1 cellular context compared by ENCODE assay signal in the genomic region with DNA sequence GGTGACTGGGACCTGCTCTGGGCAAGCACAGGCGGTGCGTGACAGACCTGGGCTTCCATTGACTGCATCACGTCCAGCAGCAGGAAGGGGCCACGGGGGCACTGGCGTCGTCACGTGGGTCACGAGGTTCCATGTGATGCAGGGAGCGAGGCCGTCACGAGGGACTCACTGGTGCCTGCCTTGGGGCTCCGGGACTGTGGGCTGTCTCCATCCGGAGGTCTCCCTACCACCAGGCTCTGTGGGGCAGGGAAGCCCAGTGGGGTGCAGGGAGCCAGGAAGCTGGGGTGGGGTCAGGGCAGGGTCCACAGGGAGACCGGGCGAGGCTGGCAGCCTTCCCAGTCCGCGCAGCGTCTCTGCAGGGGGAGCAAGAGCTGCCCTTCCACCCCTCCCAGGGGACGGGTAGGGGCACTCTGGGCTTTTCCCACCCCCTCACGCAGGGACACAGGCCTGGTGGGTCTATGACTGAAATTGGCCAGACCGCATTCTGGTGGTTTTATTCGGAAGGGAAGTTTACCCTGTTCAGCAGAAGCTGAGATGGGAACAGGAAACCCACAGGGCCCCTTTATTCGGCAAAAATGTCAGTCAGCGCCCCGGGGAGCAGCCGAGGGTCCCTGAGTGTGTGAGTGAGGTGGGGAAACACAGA.
TF ChIP-seq lines count a peak whose summit lies in the region.

No MANE protein-coding gene starts in this region.

TF ChIP-seq in K562, 482 proteins besides CTCF, POLR2A, EP300 and RAD21 (continues in another document):
- 0 out of 2 replicates have a peak, but pooled peaks have one; percentile 28 for TF ChIP-seq KLF6 (CRISPR knock-in tag; IDR thresholded peaks at IDR 0.05; ENCODE audit: borderline replicate concordance)
- no peak for TF ChIP-seq ZNF263 (CRISPR knock-in tag; IDR thresholded peaks at IDR 0.05; ENCODE audit: borderline replicate concordance)
- no peak for TF ChIP-seq NCOA6 (IDR thresholded peaks at IDR 0.05)
- no peak for TF ChIP-seq HDAC1 (IDR thresholded peaks at IDR 0.05)
- TF ChIP-seq, protein P1, sequence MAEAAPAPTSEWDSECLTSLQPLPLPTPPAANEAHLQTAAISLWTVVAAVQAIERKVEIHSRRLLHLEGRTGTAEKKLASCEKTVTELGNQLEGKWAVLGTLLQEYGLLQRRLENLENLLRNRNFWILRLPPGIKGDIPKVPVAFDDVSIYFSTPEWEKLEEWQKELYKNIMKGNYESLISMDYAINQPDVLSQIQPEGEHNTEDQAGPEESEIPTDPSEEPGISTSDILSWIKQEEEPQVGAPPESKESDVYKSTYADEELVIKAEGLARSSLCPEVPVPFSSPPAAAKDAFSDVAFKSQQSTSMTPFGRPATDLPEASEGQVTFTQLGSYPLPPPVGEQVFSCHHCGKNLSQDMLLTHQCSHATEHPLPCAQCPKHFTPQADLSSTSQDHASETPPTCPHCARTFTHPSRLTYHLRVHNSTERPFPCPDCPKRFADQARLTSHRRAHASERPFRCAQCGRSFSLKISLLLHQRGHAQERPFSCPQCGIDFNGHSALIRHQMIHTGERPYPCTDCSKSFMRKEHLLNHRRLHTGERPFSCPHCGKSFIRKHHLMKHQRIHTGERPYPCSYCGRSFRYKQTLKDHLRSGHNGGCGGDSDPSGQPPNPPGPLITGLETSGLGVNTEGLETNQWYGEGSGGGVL (CRISPR knock-in tag; IDR thresholded peaks at IDR 0.05) = no peak
- peak; percentile 64; the same call in 1 of the 2 replicates for TF ChIP-seq HIVEP1 (CRISPR knock-in tag; IDR thresholded peaks at IDR 0.05)
- TF ChIP-seq PHB2 (IDR thresholded peaks at IDR 0.05; ENCODE audit: low read depth) = no peak
- TF ChIP-seq EWSR1 (IDR thresholded peaks at IDR 0.05; ENCODE audit: borderline replicate concordance, low read depth, partially characterized antibody) = no peak
- no peak for TF ChIP-seq RCOR1 (IDR thresholded peaks at IDR 0.05; ENCODE audit: borderline replicate concordance in 1 of 2, low read depth in 2 of 2, low read length in 2 of 2)
- TF ChIP-seq, protein P2, sequence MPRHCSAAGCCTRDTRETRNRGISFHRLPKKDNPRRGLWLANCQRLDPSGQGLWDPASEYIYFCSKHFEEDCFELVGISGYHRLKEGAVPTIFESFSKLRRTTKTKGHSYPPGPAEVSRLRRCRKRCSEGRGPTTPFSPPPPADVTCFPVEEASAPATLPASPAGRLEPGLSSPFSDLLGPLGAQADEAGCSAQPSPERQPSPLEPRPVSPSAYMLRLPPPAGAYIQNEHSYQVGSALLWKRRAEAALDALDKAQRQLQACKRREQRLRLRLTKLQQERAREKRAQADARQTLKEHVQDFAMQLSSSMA (CRISPR knock-in tag; IDR thresholded peaks at IDR 0.05) = no peak
- TF ChIP-seq ZEB2 (IDR thresholded peaks at IDR 0.05) = no peak
- no peak for TF ChIP-seq CHCHD3 (CRISPR knock-in tag; IDR thresholded peaks at IDR 0.05)
- TF ChIP-seq, protein P3, sequence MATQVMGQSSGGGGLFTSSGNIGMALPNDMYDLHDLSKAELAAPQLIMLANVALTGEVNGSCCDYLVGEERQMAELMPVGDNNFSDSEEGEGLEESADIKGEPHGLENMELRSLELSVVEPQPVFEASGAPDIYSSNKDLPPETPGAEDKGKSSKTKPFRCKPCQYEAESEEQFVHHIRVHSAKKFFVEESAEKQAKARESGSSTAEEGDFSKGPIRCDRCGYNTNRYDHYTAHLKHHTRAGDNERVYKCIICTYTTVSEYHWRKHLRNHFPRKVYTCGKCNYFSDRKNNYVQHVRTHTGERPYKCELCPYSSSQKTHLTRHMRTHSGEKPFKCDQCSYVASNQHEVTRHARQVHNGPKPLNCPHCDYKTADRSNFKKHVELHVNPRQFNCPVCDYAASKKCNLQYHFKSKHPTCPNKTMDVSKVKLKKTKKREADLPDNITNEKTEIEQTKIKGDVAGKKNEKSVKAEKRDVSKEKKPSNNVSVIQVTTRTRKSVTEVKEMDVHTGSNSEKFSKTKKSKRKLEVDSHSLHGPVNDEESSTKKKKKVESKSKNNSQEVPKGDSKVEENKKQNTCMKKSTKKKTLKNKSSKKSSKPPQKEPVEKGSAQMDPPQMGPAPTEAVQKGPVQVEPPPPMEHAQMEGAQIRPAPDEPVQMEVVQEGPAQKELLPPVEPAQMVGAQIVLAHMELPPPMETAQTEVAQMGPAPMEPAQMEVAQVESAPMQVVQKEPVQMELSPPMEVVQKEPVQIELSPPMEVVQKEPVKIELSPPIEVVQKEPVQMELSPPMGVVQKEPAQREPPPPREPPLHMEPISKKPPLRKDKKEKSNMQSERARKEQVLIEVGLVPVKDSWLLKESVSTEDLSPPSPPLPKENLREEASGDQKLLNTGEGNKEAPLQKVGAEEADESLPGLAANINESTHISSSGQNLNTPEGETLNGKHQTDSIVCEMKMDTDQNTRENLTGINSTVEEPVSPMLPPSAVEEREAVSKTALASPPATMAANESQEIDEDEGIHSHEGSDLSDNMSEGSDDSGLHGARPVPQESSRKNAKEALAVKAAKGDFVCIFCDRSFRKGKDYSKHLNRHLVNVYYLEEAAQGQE (CRISPR knock-in tag; IDR thresholded peaks at IDR 0.05; ENCODE audit: low read depth) = peak; percentile 36; the same call in 1 of the 2 replicates
- TF ChIP-seq, protein P4, sequence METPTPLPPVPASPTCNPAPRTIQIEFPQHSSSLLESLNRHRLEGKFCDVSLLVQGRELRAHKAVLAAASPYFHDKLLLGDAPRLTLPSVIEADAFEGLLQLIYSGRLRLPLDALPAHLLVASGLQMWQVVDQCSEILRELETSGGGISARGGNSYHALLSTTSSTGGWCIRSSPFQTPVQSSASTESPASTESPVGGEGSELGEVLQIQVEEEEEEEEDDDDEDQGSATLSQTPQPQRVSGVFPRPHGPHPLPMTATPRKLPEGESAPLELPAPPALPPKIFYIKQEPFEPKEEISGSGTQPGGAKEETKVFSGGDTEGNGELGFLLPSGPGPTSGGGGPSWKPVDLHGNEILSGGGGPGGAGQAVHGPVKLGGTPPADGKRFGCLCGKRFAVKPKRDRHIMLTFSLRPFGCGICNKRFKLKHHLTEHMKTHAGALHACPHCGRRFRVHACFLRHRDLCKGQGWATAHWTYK (CRISPR knock-in tag; IDR thresholded peaks at IDR 0.05) = peak; percentile 78
- TF ChIP-seq, protein P5, sequence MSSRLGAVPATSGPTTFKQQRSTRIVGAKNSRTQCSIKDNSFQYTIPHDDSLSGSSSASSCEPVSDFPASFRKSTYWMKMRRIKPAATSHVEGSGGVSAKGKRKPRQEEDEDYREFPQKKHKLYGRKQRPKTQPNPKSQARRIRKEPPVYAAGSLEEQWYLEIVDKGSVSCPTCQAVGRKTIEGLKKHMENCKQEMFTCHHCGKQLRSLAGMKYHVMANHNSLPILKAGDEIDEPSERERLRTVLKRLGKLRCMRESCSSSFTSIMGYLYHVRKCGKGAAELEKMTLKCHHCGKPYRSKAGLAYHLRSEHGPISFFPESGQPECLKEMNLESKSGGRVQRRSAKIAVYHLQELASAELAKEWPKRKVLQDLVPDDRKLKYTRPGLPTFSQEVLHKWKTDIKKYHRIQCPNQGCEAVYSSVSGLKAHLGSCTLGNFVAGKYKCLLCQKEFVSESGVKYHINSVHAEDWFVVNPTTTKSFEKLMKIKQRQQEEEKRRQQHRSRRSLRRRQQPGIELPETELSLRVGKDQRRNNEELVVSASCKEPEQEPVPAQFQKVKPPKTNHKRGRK (tag; IDR thresholded peaks at IDR 0.05) = no peak
- no peak for TF ChIP-seq STAT5B (CRISPR knock-in tag; IDR thresholded peaks at IDR 0.05)
- no peak for TF ChIP-seq MTF1 (CRISPR knock-in tag; IDR thresholded peaks at IDR 0.05; ENCODE audit: borderline replicate concordance)
- no peak for TF ChIP-seq ZNF232 (CRISPR knock-in tag; IDR thresholded peaks at IDR 0.05)
- no peak for TF ChIP-seq TFAM (CRISPR knock-in tag; conservative IDR thresholded peaks at IDR 0.05)
- TF ChIP-seq CTBP1 (IDR thresholded peaks at IDR 0.05; ENCODE audit: borderline replicate concordance) = no peak
- TF ChIP-seq POU5F1 (IDR thresholded peaks at IDR 0.05; ENCODE audit: borderline replicate concordance, low read depth, low read length, partially characterized antibody) = no peak
- TF ChIP-seq PCBP2 (IDR thresholded peaks at IDR 0.05; ENCODE audit: low read depth, low read length, poor library complexity, severe bottlenecking) = no peak
- TF ChIP-seq ZNF589 (CRISPR knock-in tag; IDR thresholded peaks at IDR 0.05; ENCODE audit: low read depth) = no peak
- TF ChIP-seq ZNF551 (CRISPR knock-in tag; IDR thresholded peaks at IDR 0.05) = no peak
- TF ChIP-seq, protein P6, sequence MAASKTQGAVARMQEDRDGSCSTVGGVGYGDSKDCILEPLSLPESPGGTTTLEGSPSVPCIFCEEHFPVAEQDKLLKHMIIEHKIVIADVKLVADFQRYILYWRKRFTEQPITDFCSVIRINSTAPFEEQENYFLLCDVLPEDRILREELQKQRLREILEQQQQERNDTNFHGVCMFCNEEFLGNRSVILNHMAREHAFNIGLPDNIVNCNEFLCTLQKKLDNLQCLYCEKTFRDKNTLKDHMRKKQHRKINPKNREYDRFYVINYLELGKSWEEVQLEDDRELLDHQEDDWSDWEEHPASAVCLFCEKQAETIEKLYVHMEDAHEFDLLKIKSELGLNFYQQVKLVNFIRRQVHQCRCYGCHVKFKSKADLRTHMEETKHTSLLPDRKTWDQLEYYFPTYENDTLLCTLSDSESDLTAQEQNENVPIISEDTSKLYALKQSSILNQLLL (CRISPR knock-in tag; IDR thresholded peaks at IDR 0.05; ENCODE audit: borderline replicate concordance) = no peak
- TF ChIP-seq SIN3B (IDR thresholded peaks at IDR 0.05; ENCODE audit: low read depth) = no peak
- no peak for TF ChIP-seq JUN (IDR thresholded peaks at IDR 0.05; ENCODE audit: borderline replicate concordance, low read depth, low read length)
- no peak for TF ChIP-seq JUN (CRISPR knock-in tag; IDR thresholded peaks at IDR 0.05; ENCODE audit: borderline replicate concordance)
- TF ChIP-seq PHF20 (IDR thresholded peaks at IDR 0.05; ENCODE audit: partially characterized antibody) = no peak
- TF ChIP-seq JUND (IDR thresholded peaks at IDR 0.05; ENCODE audit: borderline replicate concordance, low read depth, low read length) = no peak
- TF ChIP-seq JUND (tag; IDR thresholded peaks at IDR 0.05; ENCODE audit: borderline replicate concordance, low read depth, low read length) = no peak
- TF ChIP-seq RFX1 (IDR thresholded peaks at IDR 0.05) = no peak
- TF ChIP-seq ZNF124 (CRISPR knock-in tag; IDR thresholded peaks at IDR 0.05) = no peak
- no peak for TF ChIP-seq SMC3 (conservative IDR thresholded peaks at IDR 0.05; ENCODE audit: insufficient read depth, low read depth, low read length)
- TF ChIP-seq BDP1 (IDR thresholded peaks at IDR 0.05; ENCODE audit: insufficient read depth, insufficient read length) = no peak
- TF ChIP-seq SNRNP70 (optimal IDR thresholded peaks at IDR 0.05; ENCODE audit: low read depth, low read length) = no peak
- no peak for TF ChIP-seq NBN (IDR thresholded peaks at IDR 0.05; ENCODE audit: low read depth)
- no peak for TF ChIP-seq BRCA1 (IDR thresholded peaks at IDR 0.05)
- no peak for TF ChIP-seq BRCA1 (CRISPR knock-in tag; IDR thresholded peaks at IDR 0.05)
- TF ChIP-seq ZNF41 (CRISPR knock-in tag; conservative IDR thresholded peaks at IDR 0.05) = no peak
- TF ChIP-seq, protein P7, sequence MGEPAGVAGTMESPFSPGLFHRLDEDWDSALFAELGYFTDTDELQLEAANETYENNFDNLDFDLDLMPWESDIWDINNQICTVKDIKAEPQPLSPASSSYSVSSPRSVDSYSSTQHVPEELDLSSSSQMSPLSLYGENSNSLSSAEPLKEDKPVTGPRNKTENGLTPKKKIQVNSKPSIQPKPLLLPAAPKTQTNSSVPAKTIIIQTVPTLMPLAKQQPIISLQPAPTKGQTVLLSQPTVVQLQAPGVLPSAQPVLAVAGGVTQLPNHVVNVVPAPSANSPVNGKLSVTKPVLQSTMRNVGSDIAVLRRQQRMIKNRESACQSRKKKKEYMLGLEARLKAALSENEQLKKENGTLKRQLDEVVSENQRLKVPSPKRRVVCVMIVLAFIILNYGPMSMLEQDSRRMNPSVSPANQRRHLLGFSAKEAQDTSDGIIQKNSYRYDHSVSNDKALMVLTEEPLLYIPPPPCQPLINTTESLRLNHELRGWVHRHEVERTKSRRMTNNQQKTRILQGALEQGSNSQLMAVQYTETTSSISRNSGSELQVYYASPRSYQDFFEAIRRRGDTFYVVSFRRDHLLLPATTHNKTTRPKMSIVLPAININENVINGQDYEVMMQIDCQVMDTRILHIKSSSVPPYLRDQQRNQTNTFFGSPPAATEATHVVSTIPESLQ (CRISPR knock-in tag; IDR thresholded peaks at IDR 0.05) = no peak
- no peak for TF ChIP-seq ILK (tag; IDR thresholded peaks at IDR 0.05; ENCODE audit: borderline replicate concordance, low read depth)
- no peak for TF ChIP-seq PPARD (CRISPR knock-in tag; IDR thresholded peaks at IDR 0.05)
- no peak for TF ChIP-seq U2AF1 (optimal IDR thresholded peaks at IDR 0.05; ENCODE audit: low read depth, low read length)
- TF ChIP-seq SRSF1 (IDR thresholded peaks at IDR 0.05; ENCODE audit: low read depth, low read length) = no peak
- TF ChIP-seq ZNF76 (CRISPR knock-in tag; IDR thresholded peaks at IDR 0.05; ENCODE audit: borderline replicate concordance) = no peak
- TF ChIP-seq, protein P8, sequence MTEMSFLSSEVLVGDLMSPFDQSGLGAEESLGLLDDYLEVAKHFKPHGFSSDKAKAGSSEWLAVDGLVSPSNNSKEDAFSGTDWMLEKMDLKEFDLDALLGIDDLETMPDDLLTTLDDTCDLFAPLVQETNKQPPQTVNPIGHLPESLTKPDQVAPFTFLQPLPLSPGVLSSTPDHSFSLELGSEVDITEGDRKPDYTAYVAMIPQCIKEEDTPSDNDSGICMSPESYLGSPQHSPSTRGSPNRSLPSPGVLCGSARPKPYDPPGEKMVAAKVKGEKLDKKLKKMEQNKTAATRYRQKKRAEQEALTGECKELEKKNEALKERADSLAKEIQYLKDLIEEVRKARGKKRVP (CRISPR knock-in tag; IDR thresholded peaks at IDR 0.05) = no peak
- TF ChIP-seq MAFF (IDR thresholded peaks at IDR 0.05; ENCODE audit: low read length) = no peak
- TF ChIP-seq BHLHE40 (IDR thresholded peaks at IDR 0.05; ENCODE audit: low read length) = peak; percentile 69; the same call in 1 of the 2 replicates
- TF ChIP-seq, protein P9, sequence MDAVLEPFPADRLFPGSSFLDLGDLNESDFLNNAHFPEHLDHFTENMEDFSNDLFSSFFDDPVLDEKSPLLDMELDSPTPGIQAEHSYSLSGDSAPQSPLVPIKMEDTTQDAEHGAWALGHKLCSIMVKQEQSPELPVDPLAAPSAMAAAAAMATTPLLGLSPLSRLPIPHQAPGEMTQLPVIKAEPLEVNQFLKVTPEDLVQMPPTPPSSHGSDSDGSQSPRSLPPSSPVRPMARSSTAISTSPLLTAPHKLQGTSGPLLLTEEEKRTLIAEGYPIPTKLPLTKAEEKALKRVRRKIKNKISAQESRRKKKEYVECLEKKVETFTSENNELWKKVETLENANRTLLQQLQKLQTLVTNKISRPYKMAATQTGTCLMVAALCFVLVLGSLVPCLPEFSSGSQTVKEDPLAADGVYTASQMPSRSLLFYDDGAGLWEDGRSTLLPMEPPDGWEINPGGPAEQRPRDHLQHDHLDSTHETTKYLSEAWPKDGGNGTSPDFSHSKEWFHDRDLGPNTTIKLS (IDR thresholded peaks at IDR 0.05; ENCODE audit: borderline replicate concordance, low read depth) = no peak
- no peak for TF ChIP-seq NFXL1 (CRISPR knock-in tag; IDR thresholded peaks at IDR 0.05)
- TF ChIP-seq SIRT6 (IDR thresholded peaks at IDR 0.05; ENCODE audit: low read depth, low read length) = no peak
